19 cellular contexts compared by ENCODE assay signal in the genomic region with DNA sequence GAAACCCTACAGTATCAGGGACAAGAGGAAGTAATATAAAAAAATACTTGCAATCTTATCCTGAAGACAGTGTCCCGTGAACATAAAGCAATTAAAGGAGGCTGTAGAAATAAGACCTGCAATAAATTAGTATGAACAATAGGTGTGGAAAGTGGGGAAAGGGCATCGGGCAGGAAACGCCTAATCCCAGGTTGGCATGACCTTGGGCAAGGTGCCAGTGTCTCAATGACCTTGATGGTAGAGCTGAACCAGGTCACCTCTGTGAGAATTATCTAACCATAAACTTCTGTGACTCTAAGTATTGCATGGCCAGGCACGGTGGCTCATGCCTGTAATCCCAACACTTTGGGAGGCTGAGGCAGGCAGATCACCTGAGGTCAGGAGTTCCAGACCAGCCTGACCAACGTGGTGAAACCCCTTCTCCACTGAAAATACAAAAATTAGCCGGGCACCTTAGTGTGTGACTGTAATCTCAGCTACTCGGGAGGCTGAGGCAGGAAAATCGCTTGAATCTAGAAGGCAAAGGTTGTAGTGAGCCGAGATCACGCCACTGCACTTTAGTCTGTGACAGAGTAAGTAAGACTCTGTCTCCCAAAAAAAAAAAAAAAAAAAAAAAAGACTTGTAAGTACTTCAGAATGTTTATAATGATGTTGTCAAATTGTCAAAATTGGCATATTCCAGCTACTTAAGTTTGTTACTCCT.
DNase-seq lines count a peak whose midpoint lies in the region; ATAC-seq, FAIRE-seq and TF ChIP-seq lines count a peak whose summit lies in the region.
"Had no signal": no experiment of that assay in that cellular context is flagged by ENCODE, and none has a peak within 500 bp of the region (broad histone marks: within the 10 kb centered on the region; RNA-seq: fewer than 3 reads in every experiment).

No MANE protein-coding gene starts in this region.

- ATAC-seq in Right ventricle myocardium inferior, result no peak
- ATAC-seq in upper lobe of left lung (ENCODE audit: low FRiP score in 2 of 2), result no peak
- ATAC-seq in activated CD4-positive, CD25-positive, alpha-beta regulatory T cell treated with anti-CD3 and anti-CD28 coated beads, Interleukin-2, amount 50 U/mL, for 24 hours, result no peak

- H3K9me3 ChIP-seq in left ventricle myocardium inferior (replicated peaks), result no peaks in the 10 kb centered on the region
- no peaks in the 10 kb centered on the region for H3K9me3 ChIP-seq in mucosa of stomach (ENCODE audit: control insufficient read depth, low read length)
- H3K9me3 ChIP-seq in transverse colon, result no peaks in the 10 kb centered on the region
- H3K9me3 ChIP-seq in upper lobe of left lung, result no peaks in the 10 kb centered on the region

- DNase-seq in left ventricle myocardium inferior (no peak), Right ventricle myocardium inferior (ENCODE audit: missing footprints) (no peak), transverse colon (peak; percentile 96), upper lobe of left lung (no peak), DMS53 (lab: John Stamatoyannopoulos, UW) (no peak)
- DNase-seq: CD4-positive, CD25-positive, alpha-beta regulatory T cell; DMS79; GDM1; H9; IMR-90; NCI-H1092; NCI-H1694 treated with DMSO at 0.1 percent for 48 hours; NCI-H510A had no signal

- H3K9ac ChIP-seq in mucosa of stomach (ENCODE audit: low read length), result peak overlapping the region; percentile 56

- TF ChIP-seq EP300 in transverse colon (IDR thresholded peaks at IDR 0.05; ENCODE audit: low read depth) (peak; percentile 89), upper lobe of left lung (IDR thresholded peaks at IDR 0.05) (no peak)

- TF ChIP-seq CTCF in left ventricle myocardium inferior (IDR thresholded peaks at IDR 0.05; ENCODE audit: borderline replicate concordance), result no peak
- no peak for TF ChIP-seq CTCF in transverse colon (IDR thresholded peaks at IDR 0.05)
- no peak for TF ChIP-seq CTCF in upper lobe of left lung (IDR thresholded peaks at IDR 0.05)

- no peaks in the 10 kb centered on the region for H3K27me3 ChIP-seq in left ventricle myocardium inferior (ENCODE audit: low read depth)
- H3K27me3 ChIP-seq in mucosa of stomach (ENCODE audit: control insufficient read depth, insufficient read depth, low read length), result no peaks in the 10 kb centered on the region
- no peaks in the 10 kb centered on the region for H3K27me3 ChIP-seq in transverse colon
- H3K27me3 ChIP-seq in upper lobe of left lung, result no peaks in the 10 kb centered on the region

- FAIRE-seq in colon (lab: Jason Lieb, UNC), result peak; percentile 41
- FAIRE-seq: A204.1, GM12892, GM19239 had no signal

- H3K27ac ChIP-seq in left ventricle myocardium inferior (replicated peaks) (peak overlapping the region; percentile 16), transverse colon (peak overlapping the region; percentile 87 to 90 (median 90)), upper lobe of left lung (no peak overlapping the region)

- WGBS in transverse colon (ENCODE audit: low coverage in 1 of 2), 2 donors, result 67 to 69% methylated on average over 5 to 10 of the region's 10 CpGs
- 83 to 90% methylated on average over 10 of the region's 10 CpGs for WGBS in upper lobe of left lung, 2 donors

- intact Hi-C loops in left ventricle myocardium inferior (cut with micrococcal nuclease) (no loop called here), Right ventricle myocardium inferior (cut with DNase I) (no loop called here), transverse colon (cut with DNase I; ENCODE audit: low total_unique reads) (no loop called here)

- TF ChIP-seq POLR2A in transverse colon (IDR thresholded peaks at IDR 0.05) (no peak), upper lobe of left lung (IDR thresholded peaks at IDR 0.05) (no peak)

- no peak overlapping the region for H3K4me3 ChIP-seq in left ventricle myocardium inferior
- no peak overlapping the region for H3K4me3 ChIP-seq in mucosa of stomach (ENCODE audit: low read length)
- no peak overlapping the region for H3K4me3 ChIP-seq in transverse colon
- no peak overlapping the region for H3K4me3 ChIP-seq in upper lobe of left lung

- H3K36me3 ChIP-seq in left ventricle myocardium inferior (no peaks in the 10 kb centered on the region), mucosa of stomach (ENCODE audit: control insufficient read depth, insufficient read depth, low read length) (no peaks in the 10 kb centered on the region), transverse colon (no peaks in the 10 kb centered on the region), upper lobe of left lung (no peaks in the 10 kb centered on the region)

- in situ Hi-C loops in transverse colon (cut with MboI; ENCODE audit: low pct_ligation_motif_present in 1 of 4, low pct_unique_long_range_greater_than_20kb in 1 of 4, low sequenced_read_pairs in 3 of 4), result loop anchor here in 1 of 4 donors (25.0 kb wide), 1 partner anchor 533 kb away; no protein-coding TSS in a partner anchor

- H3K4me1 ChIP-seq in left ventricle myocardium inferior (peaks cover 30% of the 10 kb centered on the region), mucosa of stomach (ENCODE audit: control insufficient read depth, insufficient read depth, low read length) (peaks cover 42% of the 10 kb centered on the region), transverse colon (peaks cover 28 to 51% (median 39%) of the 10 kb centered on the region in 4 donors), upper lobe of left lung (peaks cover 9 to 13% (median 11%) of the 10 kb centered on the region in 4 donors)

Comparison
In these comparisons a context has a peak if more than half of its experiments do, and no peak if none do; other contexts are left out.
1. H3K27ac ChIP-seq: peak in left ventricle myocardium inferior (single experiment) and transverse colon (4 of 4); none in upper lobe of left lung (0 of 4).